8 cellular contexts compared by ENCODE assay signal in the genomic region with DNA sequence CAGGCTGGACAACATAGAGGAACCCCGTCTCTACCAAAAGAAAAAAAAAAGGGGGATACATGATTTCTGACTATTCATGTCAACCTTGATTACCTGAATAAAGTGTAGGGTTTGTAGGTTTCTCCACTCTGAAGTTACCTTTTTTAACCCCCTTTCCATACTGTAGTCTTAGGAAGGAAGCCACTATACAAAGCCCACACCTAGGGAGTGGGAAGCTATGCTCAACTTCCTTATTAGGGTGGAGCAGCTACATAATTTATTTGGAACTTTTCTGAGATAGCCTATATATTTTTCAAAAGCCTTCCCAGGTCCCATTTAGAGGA. TPM values are rescaled to one million over a fixed set of nuclear protein-coding genes. Genes with fewer than 3 reads are reported as not detected.
DNase-seq lines count a peak whose midpoint lies in the region; ATAC-seq and TF ChIP-seq lines count a peak whose summit lies in the region.

No MANE protein-coding gene starts in this region.

- H3K4me3 ChIP-seq in GM12875 (ENCODE audit: low read depth, low read length), result peak overlapping the region; percentile 89
- H3K4me3 ChIP-seq in fibroblast of villous mesenchyme (ENCODE audit: low read depth, low read length), result peak overlapping the region; percentile 100
- H3K4me3 ChIP-seq in retinal pigment epithelial cell (ENCODE audit: low read length), result peak overlapping the region; percentile 100

- TF ChIP-seq CTCF in GM12875 (IDR thresholded peaks at IDR 0.05; ENCODE audit: borderline replicate concordance, insufficient read depth, low read depth, low read length) (no peak), fibroblast of villous mesenchyme (IDR thresholded peaks at IDR 0.05; ENCODE audit: insufficient read depth, low read depth, low read length) (no peak), retinal pigment epithelial cell (conservative IDR thresholded peaks at IDR 0.05; ENCODE audit: low read depth, low read length) (no peak), omental fat pad (IDR thresholded peaks at IDR 0.05) (no peak)

- POLR2A ChIA-PET in T-cell (lab: Charles Lee), result no interaction called here

- H3K27me3 Mint-ChIP-seq in T-cell, result no peaks in the 10 kb centered on the region

- peaks cover 25 to 33% (median 30%) of the 10 kb centered on the region in 3 donors for H3K4me1 Mint-ChIP-seq in T-cell

- no peak for DNase-seq in T-cell
- DNase-seq in fibroblast of villous mesenchyme (ENCODE audit: low read depth), result no peak
- DNase-seq in retinal pigment epithelial cell (ENCODE audit: low read depth), result no peak
- DNase-seq in NCI-H1092 treated with DMSO at 0.1 percent for 48 hours (lab: John Stamatoyannopoulos, UW), result no peak
- DNase-seq in omental fat pad (ENCODE audit: low spot score), result no peak
- no peak for DNase-seq in NCI-H345 (lab: John Stamatoyannopoulos, UW)

- ATAC-seq in T-cell (replicated peaks in 1 of 4) (no peak), omental fat pad (ENCODE audit: low FRiP score) (no peak), HG03457 (IDR thresholded peaks at IDR 0.05; ENCODE audit: unreplicated experiment) (no peak)

- no peaks in the 10 kb centered on the region for H3K9me3 Mint-ChIP-seq in T-cell

- no peaks in the 10 kb centered on the region for H3K36me3 Mint-ChIP-seq in T-cell

- H3K4me3 Mint-ChIP-seq in T-cell, result peak overlapping the region; percentile 89 to 98 (median 94)

- peak overlapping the region; percentile 92 to 96 for H3K27ac Mint-ChIP-seq in T-cell

- CTCF ChIA-PET in T-cell (lab: Charles Lee), result interaction anchor here in 1 of 2 donors (0.8 kb wide), 1 partner anchor 10 kb away, joined by 3 read pairs; no protein-coding TSS in a partner anchor

RNA-seq across cellular contexts. Expression of a gene that starts 0.6 kb away (rescaled TPM):
- total RNA-seq in T-cell, result 10 to 100 TPM; 58.1 to 73.7 (median 70.8) TPM
- total RNA-seq in fibroblast of villous mesenchyme, result 128 and 177 TPM in 2 replicates
- total RNA-seq in omental fat pad, result 100 to 1,000 TPM; 109 to 157 (median 122) TPM

RNA-seq across cellular contexts. Expression of a gene that starts 9.4 kb away (rescaled TPM):
- total RNA-seq in T-cell (10 to 100 TPM; 22.5 to 32.9 (median 31.4) TPM), fibroblast of villous mesenchyme (53.5 and 64.3 TPM in 2 replicates), omental fat pad (10 to 100 TPM; 59.7 to 85.7 (median 64.8) TPM)
